In genomic region chr12:11486623-11487444, GRCh38 we compare ENCODE assay signal across 8 cellular contexts.
DNase-seq lines count a peak whose midpoint lies in the region; ATAC-seq and TF ChIP-seq lines count a peak whose summit lies in the region.

No MANE protein-coding gene starts in this region.

- peak; percentile 94 for TF ChIP-seq CTCF in AG09319 (IDR thresholded peaks at IDR 0.05; ENCODE audit: low read depth, low read length)
- peak; percentile 89 for TF ChIP-seq CTCF in coronary artery (IDR thresholded peaks at IDR 0.05)
- peak; percentile 96 to 99 (median 98) for TF ChIP-seq CTCF in right lobe of liver (IDR thresholded peaks at IDR 0.05)

- no peak overlapping the region for H3K27ac Mint-ChIP-seq in activated CD4-positive, alpha-beta T cell treated with anti-CD3 and anti-CD28 coated beads, Interleukin-2, amount 10 ng/mL, durations not matched to agents 24 days and 14 days

- H3K4me3 Mint-ChIP-seq in activated CD4-positive, alpha-beta T cell treated with anti-CD3 and anti-CD28 coated beads, Interleukin-2, amount 10 ng/mL, durations not matched to agents 24 days and 14 days: no peak overlapping the region

- H3K36me3 Mint-ChIP-seq in activated CD4-positive, alpha-beta T cell treated with anti-CD3 and anti-CD28 coated beads, Interleukin-2, amount 10 ng/mL, durations not matched to agents 24 days and 14 days (ENCODE audit: low read depth): no peaks in the 10 kb centered on the region

- intact Hi-C loops in activated CD4-positive, alpha-beta T cell treated with anti-CD3 and anti-CD28 coated beads, Interleukin-2, amount 10 ng/mL, durations not matched to agents 24 days and 14 days (cut with micrococcal nuclease): loop anchor here (1.0 to 10.0 kb wide), 5 partner anchors 122 to 1335 kb away; no protein-coding TSS in a partner anchor
- intact Hi-C loops in right lobe of liver (cut with DNase I): no loop called here

- TF ChIP-seq POLR2A in right lobe of liver (IDR thresholded peaks at IDR 0.05): no peak

- peaks cover 14% of the 10 kb centered on the region for H3K27me3 Mint-ChIP-seq in activated CD4-positive, alpha-beta T cell treated with anti-CD3 and anti-CD28 coated beads, Interleukin-2, amount 10 ng/mL, durations not matched to agents 24 days and 14 days

- no peaks in the 10 kb centered on the region for H3K27me3 ChIP-seq in right lobe of liver

- WGBS in right lobe of liver (ENCODE audit: insufficient coverage, low coverage, low lambda C conversion rate, missing lambda C conversion rate): 21% methylated on average over 13 of the region's 13 CpGs

- H3K36me3 ChIP-seq in right lobe of liver: no peaks in the 10 kb centered on the region

- ATAC-seq in GM19023 (IDR thresholded peaks at IDR 0.05; ENCODE audit: unreplicated experiment) (peak; percentile 88), HG03442 (IDR thresholded peaks at IDR 0.05; ENCODE audit: unreplicated experiment) (peak; percentile 85), right lobe of liver (peak; percentile 97 to 100 (median 98))

- peaks cover 0 to 5% (median 0%) of the 10 kb centered on the region in 4 donors for H3K4me1 ChIP-seq in right lobe of liver

- H3K4me3 ChIP-seq in coronary artery (no peak overlapping the region), right lobe of liver (no peak overlapping the region)

- no peaks in the 10 kb centered on the region for H3K9me3 ChIP-seq in right lobe of liver

- no peaks in the 10 kb centered on the region for H3K9me3 Mint-ChIP-seq in activated CD4-positive, alpha-beta T cell treated with anti-CD3 and anti-CD28 coated beads, Interleukin-2, amount 10 ng/mL, durations not matched to agents 24 days and 14 days

- DNase-seq in AG09319 (ENCODE audit: extremely low read depth, low read depth) (peak; percentile 64), NCI-H526 treated with DMSO at 0.1 percent for 48 hours (lab: John Stamatoyannopoulos, UW) (peak; percentile 70), coronary artery (ENCODE audit: low spot score) (peak; percentile 79), right lobe of liver (peak; percentile 67 to 80 (median 72))
- DNase-seq in activated CD4-positive, alpha-beta T cell treated with anti-CD3 and anti-CD28 coated beads, Interleukin-2, amount 10 ng/mL, durations not matched to agents 24 days and 14 days: peak; percentile 93
- DNase-seq in stimulated activated CD4-positive, alpha-beta T cell treated with anti-CD3 and anti-CD28 coated beads, TNF-alpha, amount 100 ng/mL, for 4 hours (ENCODE audit: low read depth in 3 of 3): peak; percentile 46 to 67 (median 55)

- H3K4me1 Mint-ChIP-seq in activated CD4-positive, alpha-beta T cell treated with anti-CD3 and anti-CD28 coated beads, Interleukin-2, amount 10 ng/mL, durations not matched to agents 24 days and 14 days: peaks cover 6% of the 10 kb centered on the region

- H3K27ac ChIP-seq in coronary artery: no peak overlapping the region
- no peak overlapping the region for H3K27ac ChIP-seq in right lobe of liver
